ENCODE assay signal across 16 cellular contexts in the genomic region with DNA sequence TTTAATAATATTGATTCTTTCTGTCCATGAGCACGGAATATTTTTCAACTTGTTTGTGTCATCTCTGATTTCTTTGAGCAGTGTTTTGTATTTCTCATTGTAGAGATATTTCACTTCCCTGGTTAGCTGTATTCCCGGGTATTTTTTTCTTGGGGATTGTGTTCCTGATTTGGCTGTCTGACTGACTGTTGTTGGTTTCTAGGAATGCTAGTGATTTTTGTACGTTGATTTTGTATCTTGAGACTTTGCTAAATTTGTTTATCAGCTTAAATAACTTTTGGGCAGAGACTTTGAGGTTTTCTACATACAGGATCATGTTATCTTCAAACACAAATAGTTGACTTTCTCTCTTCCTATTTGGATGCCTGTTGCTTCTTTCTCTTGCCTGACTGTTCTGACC.
"Had no signal": no experiment of that assay in that cellular context is flagged by ENCODE, and none has a peak within 500 bp of the region (broad histone marks: within the 10 kb centered on the region; RNA-seq: fewer than 3 reads in every experiment).

No MANE protein-coding gene starts in this region.

- H3K27ac ChIP-seq: ascending aorta, esophagus squamous epithelium, gastrocnemius medialis, left lung, right atrium auricular region, transverse colon had no signal

- DNase-seq: activated CD4-positive, alpha-beta T cell treated with anti-CD3 and anti-CD28 coated beads, Interleukin-2, amount 10 ng/mL, durations not matched to agents 24 days and 14 days; activated CD8-positive, alpha-beta T cell treated with anti-CD3 and anti-CD28 coated beads for 36 hours; activated naive CD4-positive, alpha-beta T cell treated with anti-CD3 and anti-CD28 coated beads for 36 hours; activated T-cell treated with anti-CD3 and anti-CD28 coated beads, Interleukin-2, amount 50 U/mL, for 24 hours; dermis blood vessel endothelial cell; effector memory CD4-positive, alpha-beta T cell; esophagus squamous epithelium; gastrocnemius medialis; head of caudate nucleus; left lung; midbrain; stimulated activated naive CD8-positive, alpha-beta T cell treated with anti-CD3 and anti-CD28 coated beads, Interleukin-15, Interleukin-2, amounts not matched to agents 100 U/mL and 50 U/mL, for 24 hours; T1000; transverse colon had no signal

- H3K36me3 ChIP-seq: ascending aorta, esophagus squamous epithelium, gastrocnemius medialis, left lung, right atrium auricular region, transverse colon had no signal

- H3K27me3 ChIP-seq: ascending aorta, esophagus squamous epithelium, gastrocnemius medialis, left lung, right atrium auricular region, transverse colon had no signal

- ATAC-seq: activated CD8-positive, alpha-beta T cell treated with anti-CD3 and anti-CD28 coated beads for 36 hours; gastrocnemius medialis; left lung; stimulated activated naive CD8-positive, alpha-beta T cell treated with anti-CD3 and anti-CD28 coated beads, Interleukin-15, Interleukin-2, amounts not matched to agents 100 U/mL and 50 U/mL, for 24 hours had no signal

- H3K9me3 ChIP-seq: ascending aorta, gastrocnemius medialis, right atrium auricular region, transverse colon had no signal

- H3K4me1 ChIP-seq: esophagus squamous epithelium, gastrocnemius medialis, left lung, right atrium auricular region, transverse colon had no signal

- H3K4me3 ChIP-seq: ascending aorta, esophagus squamous epithelium, gastrocnemius medialis, left lung, right atrium auricular region, transverse colon had no signal
